1 cellular context compared by ENCODE assay signal in genomic region chr17:35141681-35142466, GRCh38.
TF ChIP-seq lines count a peak whose summit lies in the region.

Gene NLE1 (minus strand): TSS chr17:35142303. CDS start chr17:35142275, 28 bp downstream.

TF ChIP-seq in K562, 482 proteins besides CTCF, POLR2A, EP300 and RAD21 (continued from another document and continues in another):
- no peak for TF ChIP-seq ZNF395 (CRISPR knock-in tag; IDR thresholded peaks at IDR 0.05)
- TF ChIP-seq PHF8 (IDR thresholded peaks at IDR 0.05; ENCODE audit: borderline replicate concordance, low read length), result peak; percentile 80; the same call in 1 of the 2 replicates
- TF ChIP-seq MGA (IDR thresholded peaks at IDR 0.05), result no peak
- no peak for TF ChIP-seq ZNF174 (CRISPR knock-in tag; IDR thresholded peaks at IDR 0.05)
- 0 out of 2 replicates have a peak, but pooled peaks have one; percentile 53 for TF ChIP-seq TOE1 (IDR thresholded peaks at IDR 0.05; ENCODE audit: borderline replicate concordance)
- no peak for TF ChIP-seq TOE1 (CRISPR knock-in tag; IDR thresholded peaks at IDR 0.05; ENCODE audit: borderline replicate concordance, low read depth)
- no peak for TF ChIP-seq ZNF280A (IDR thresholded peaks at IDR 0.05; ENCODE audit: low read depth, partially characterized antibody)
- TF ChIP-seq MCM5 (IDR thresholded peaks at IDR 0.05; ENCODE audit: low read depth), result no peak
- peak; percentile 23; the same call in 1 of the 2 replicates for TF ChIP-seq SOX6 (IDR thresholded peaks at IDR 0.05)
- TF ChIP-seq RREB1 (CRISPR knock-in tag; IDR thresholded peaks at IDR 0.05), result no peak
- no peak for TF ChIP-seq UBTF (IDR thresholded peaks at IDR 0.05; ENCODE audit: borderline replicate concordance in 1 of 2, low read depth in 2 of 2, low read length in 2 of 2)
- TF ChIP-seq KAT2B (IDR thresholded peaks at IDR 0.05; ENCODE audit: low read depth, low read length), result no peak
- TF ChIP-seq NFIX (CRISPR knock-in tag; IDR thresholded peaks at IDR 0.05; ENCODE audit: low read depth), result no peak
- no peak for TF ChIP-seq E2F4 (CRISPR knock-in tag; IDR thresholded peaks at IDR 0.05; ENCODE audit: low read depth)
- no peak; the same call in 1 of the 2 replicates for TF ChIP-seq PATZ1 (CRISPR knock-in tag; IDR thresholded peaks at IDR 0.05; ENCODE audit: borderline replicate concordance)
- no peak for TF ChIP-seq ZBTB33 (CRISPR knock-in tag; IDR thresholded peaks at IDR 0.05)
- TF ChIP-seq CXXC5 (CRISPR knock-in tag; IDR thresholded peaks at IDR 0.05), result peak; percentile 84
- TF ChIP-seq ZNF584 (CRISPR knock-in tag; IDR thresholded peaks at IDR 0.05; ENCODE audit: low read depth), result no peak
- no peak for TF ChIP-seq ZBTB1 (CRISPR knock-in tag; IDR thresholded peaks at IDR 0.05; ENCODE audit: borderline replicate concordance, low read depth)
